16 cellular contexts compared by ENCODE assay signal in the genomic region with DNA sequence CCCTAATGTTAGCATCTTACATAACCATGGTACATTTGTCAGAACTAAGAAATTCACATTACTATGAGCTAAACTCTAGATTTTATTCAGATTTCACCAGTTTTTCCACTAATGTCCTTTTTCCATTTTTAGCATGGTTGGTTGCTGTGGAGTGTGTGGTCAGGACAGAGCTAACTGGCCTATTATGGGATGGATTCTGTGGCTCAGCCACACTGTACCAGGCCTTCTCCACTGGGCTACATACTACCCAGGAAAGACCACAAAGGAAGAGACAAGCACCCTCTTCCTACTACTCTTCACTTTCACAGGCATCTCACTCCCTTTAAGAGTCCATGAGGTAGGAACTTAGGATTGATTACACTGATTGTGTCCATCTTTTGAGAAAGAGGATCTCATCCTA.
"Had no signal": no experiment of that assay in that cellular context is flagged by ENCODE, and none has a peak within 500 bp of the region (broad histone marks: within the 10 kb centered on the region; RNA-seq: fewer than 3 reads in every experiment).

No MANE protein-coding gene starts in this region.

- H3K4me1 ChIP-seq: parathyroid adenoma had no signal

- H3K27me3 Mint-ChIP-seq: activated B cell treated with CpG ODN at 0.5 μM for 24 hours; activated naive CD8-positive, alpha-beta T cell; brain; natural killer cell treated with Interleukin-12 subunit alpha and Interleukin-12 subunit beta and Interleukin-15 and Interleukin-18, amount 100 ng/mL, for 72 hours had no signal

- H3K9me3 Mint-ChIP-seq: activated B cell treated with CpG ODN at 0.5 μM for 24 hours; brain; endodermal cell; natural killer cell treated with Interleukin-12 subunit alpha and Interleukin-12 subunit beta and Interleukin-15 and Interleukin-18, amount 100 ng/mL, for 72 hours; T-helper 2 cell treated with Interferon-gamma antibody and Interleukin-4, amounts not matched to agents 5 μg/mL and 100 μg/mL, for 36 hours had no signal

- H3K4me3 ChIP-seq: dorsolateral prefrontal cortex, hepatocyte, smooth muscle cell had no signal

- H3K36me3 Mint-ChIP-seq: natural killer cell treated with Interleukin-12 subunit alpha and Interleukin-12 subunit beta and Interleukin-15 and Interleukin-18, amount 100 ng/mL, for 72 hours had no signal

- DNase-seq: activated B cell treated with CpG ODN at 0.5 μM for 24 hours; activated CD4-positive, alpha-beta T cell treated with anti-CD3 and anti-CD28 coated beads for 4 hours; activated CD8-positive, alpha-beta memory T cell treated with anti-CD3 and anti-CD28 coated beads, Interleukin-2, amount 50 U/mL, for 48 hours; amygdala; caudate nucleus; dorsolateral prefrontal cortex; endodermal cell; mesenchymal stem cell; stimulated activated CD4-positive, alpha-beta T cell treated with anti-CD3 and anti-CD28 coated beads, Interleukin-4, amount 100 ng/mL, for 1 hour had no signal

- H3K4me3 Mint-ChIP-seq: activated B cell treated with CpG ODN at 0.5 μM for 24 hours; activated naive CD8-positive, alpha-beta T cell; brain; endodermal cell; natural killer cell treated with Interleukin-12 subunit alpha and Interleukin-12 subunit beta and Interleukin-15 and Interleukin-18, amount 100 ng/mL, for 72 hours; T-helper 2 cell treated with Interferon-gamma antibody and Interleukin-4, amounts not matched to agents 5 μg/mL and 100 μg/mL, for 36 hours had no signal

- H3K27ac ChIP-seq: hepatocyte, parathyroid adenoma had no signal

- H3K27ac Mint-ChIP-seq: activated B cell treated with CpG ODN at 0.5 μM for 24 hours; endodermal cell; natural killer cell treated with Interleukin-12 subunit alpha and Interleukin-12 subunit beta and Interleukin-15 and Interleukin-18, amount 100 ng/mL, for 72 hours had no signal

- H3K27me3 ChIP-seq: dorsolateral prefrontal cortex, hepatocyte had no signal
